In genomic region chr14:21385170-21385904, GRCh38 we compare ENCODE assay signal across 1 cellular context.
TF ChIP-seq lines count a peak whose summit lies in the region.

No MANE protein-coding gene starts in this region.

TF ChIP-seq in SK-N-SH, 30 proteins besides CTCF, POLR2A, EP300 and RAD21 (continued from another document):
- no peak for TF ChIP-seq MAX (IDR thresholded peaks at IDR 0.05; ENCODE audit: low read depth)
- TF ChIP-seq RXRA (IDR thresholded peaks at IDR 0.05; ENCODE audit: borderline replicate concordance, low read depth): no peak
